ENCODE assay signal across 2 cellular contexts in the genomic region with DNA sequence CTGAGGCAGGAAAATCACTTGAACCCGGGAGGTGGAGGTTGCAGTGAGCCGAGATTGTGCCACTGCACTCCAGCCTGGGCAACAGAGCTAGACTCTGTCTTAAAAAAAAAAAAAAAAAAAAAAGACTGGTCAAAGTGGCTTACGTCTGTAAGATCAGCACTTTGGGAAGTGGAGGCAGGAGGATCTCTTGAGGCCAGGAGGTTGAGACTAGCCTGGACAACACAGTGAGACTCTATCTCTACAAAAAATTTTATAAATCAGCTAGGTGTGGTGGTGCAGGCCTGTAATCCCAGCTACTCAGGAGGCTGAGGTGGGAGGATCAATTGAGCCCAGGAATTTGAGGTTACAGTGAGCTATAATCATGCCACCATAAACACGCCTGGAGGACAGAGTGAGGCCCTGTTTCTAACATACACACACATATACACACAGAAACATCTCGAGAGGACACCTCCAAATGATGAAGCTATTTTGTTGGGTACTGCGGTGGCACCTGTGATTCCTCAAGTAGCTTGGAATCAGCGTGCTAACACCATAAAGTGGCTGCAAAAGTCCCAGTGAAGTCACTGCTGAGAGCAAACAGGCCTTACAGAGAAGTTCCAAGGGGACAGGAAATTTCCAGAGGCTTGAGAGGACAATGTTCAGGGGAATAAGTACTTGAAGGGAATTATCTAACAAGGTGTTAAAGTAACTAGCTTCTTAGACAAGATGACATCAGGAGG.
A peak's percentile ranks its signal among the peaks of the same experiment; 100 is the strongest.
TF ChIP-seq lines count a peak whose summit lies in the region.

No MANE protein-coding gene starts in this region.

TF ChIP-seq in K562, 482 proteins besides CTCF, POLR2A, EP300 and RAD21:
- TF ChIP-seq ZNF121 (CRISPR knock-in tag; conservative IDR thresholded peaks at IDR 0.05), result peak; percentile 79
- no peak for TF ChIP-seq DACH1 (IDR thresholded peaks at IDR 0.05; ENCODE audit: partially characterized antibody)

TF ChIP-seq in HEK293T, 16 proteins besides CTCF, POLR2A, EP300 and RAD21:
- TF ChIP-seq, protein P1, sequence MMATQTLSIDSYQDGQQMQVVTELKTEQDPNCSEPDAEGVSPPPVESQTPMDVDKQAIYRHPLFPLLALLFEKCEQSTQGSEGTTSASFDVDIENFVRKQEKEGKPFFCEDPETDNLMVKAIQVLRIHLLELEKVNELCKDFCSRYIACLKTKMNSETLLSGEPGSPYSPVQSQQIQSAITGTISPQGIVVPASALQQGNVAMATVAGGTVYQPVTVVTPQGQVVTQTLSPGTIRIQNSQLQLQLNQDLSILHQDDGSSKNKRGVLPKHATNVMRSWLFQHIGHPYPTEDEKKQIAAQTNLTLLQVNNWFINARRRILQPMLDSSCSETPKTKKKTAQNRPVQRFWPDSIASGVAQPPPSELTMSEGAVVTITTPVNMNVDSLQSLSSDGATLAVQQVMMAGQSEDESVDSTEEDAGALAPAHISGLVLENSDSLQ (IDR thresholded peaks at IDR 0.05), result no peak
- TF ChIP-seq LEF1 (IDR thresholded peaks at IDR 0.05; ENCODE audit: borderline replicate concordance) (no peak), BHLHE40 (IDR thresholded peaks at IDR 0.05; ENCODE audit: borderline replicate concordance) (no peak), FOXA1 (IDR thresholded peaks at IDR 0.05) (no peak), FOXK2 (IDR thresholded peaks at IDR 0.05) (no peak), NFRKB (IDR thresholded peaks at IDR 0.05) (no peak), SUZ12 (IDR thresholded peaks at IDR 0.05) (no peak), TARDBP (IDR thresholded peaks at IDR 0.05) (no peak), L3MBTL2 (conservative IDR thresholded peaks at IDR 0.05) (no peak), SP1 (IDR thresholded peaks at IDR 0.05) (no peak), ELF4 (IDR thresholded peaks at IDR 0.05) (no peak), ARNT (IDR thresholded peaks at IDR 0.05) (no peak), HDGF (IDR thresholded peaks at IDR 0.05; ENCODE audit: borderline replicate concordance) (no peak), FOXM1 (IDR thresholded peaks at IDR 0.05; ENCODE audit: borderline replicate concordance) (no peak), CTBP1 (IDR thresholded peaks at IDR 0.05; ENCODE audit: borderline replicate concordance) (no peak), ZNF384 (IDR thresholded peaks at IDR 0.05) (no peak)
